Comparison of ENCODE assay signal across 18 cellular contexts in the genomic region with DNA sequence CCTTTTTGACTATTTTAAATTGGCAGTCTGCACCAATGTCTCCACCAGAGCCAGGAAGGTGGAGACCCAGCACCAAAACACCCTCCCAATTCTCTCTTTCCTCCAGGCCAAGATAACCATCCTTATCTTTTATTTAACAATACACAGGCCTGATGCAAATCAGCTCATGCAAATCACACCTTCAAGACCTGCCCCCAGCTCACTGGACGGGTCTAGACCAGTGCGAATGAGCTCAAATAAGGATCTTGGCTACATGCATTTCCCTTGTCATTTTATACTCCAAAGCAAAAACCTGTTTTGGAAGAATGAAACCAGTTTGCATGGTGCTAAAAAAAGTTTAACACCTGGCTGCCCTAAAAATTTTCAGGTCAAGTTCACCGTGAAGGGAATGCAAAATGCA.
"Had no signal": no experiment of that assay in that cellular context is flagged by ENCODE, and none has a peak within 500 bp of the region (broad histone marks: within the 10 kb centered on the region; RNA-seq: fewer than 3 reads in every experiment).

No MANE protein-coding gene starts in this region.

- H3K27ac Mint-ChIP-seq: activated CD8-positive, alpha-beta T cell treated with anti-CD3 and anti-CD28 coated beads for 36 hours; activated naive CD4-positive, alpha-beta T cell treated with anti-CD3 and anti-CD28 coated beads for 36 hours; effector memory CD8-positive, alpha-beta T cell; stimulated activated memory B cell treated with anti-CD40 and anti-IgM and Interleukin-4, amounts not matched to agents 10 μg/mL and 1 μg/mL and 100 μg/mL, for 72 hours had no signal

- H3K27me3 Mint-ChIP-seq: activated CD8-positive, alpha-beta T cell treated with anti-CD3 and anti-CD28 coated beads for 36 hours; effector memory CD8-positive, alpha-beta T cell; stimulated activated memory B cell treated with anti-CD40 and anti-IgM and Interleukin-4, amounts not matched to agents 10 μg/mL and 1 μg/mL and 100 μg/mL, for 72 hours had no signal

- H3K27ac ChIP-seq: body of pancreas, epithelial cell of prostate, hepatocyte, spleen, thyroid gland had no signal

- H3K4me1 Mint-ChIP-seq: stimulated activated memory B cell treated with anti-CD40 and anti-IgM and Interleukin-4, amounts not matched to agents 10 μg/mL and 1 μg/mL and 100 μg/mL, for 72 hours had no signal

- H3K4me2 ChIP-seq: hepatocyte had no signal

- H3K4me1 ChIP-seq: body of pancreas had no signal

- H3K4me3 ChIP-seq: body of pancreas, hepatocyte, spleen, thyroid gland had no signal

- ATAC-seq: activated CD8-positive, alpha-beta T cell treated with anti-CD3 and anti-CD28 coated beads for 36 hours; body of pancreas; effector memory CD8-positive, alpha-beta T cell; naive thymus-derived CD8-positive, alpha-beta T cell; stimulated activated memory B cell treated with anti-CD40 and anti-IgM and Interleukin-4, amounts not matched to agents 10 μg/mL and 1 μg/mL and 100 μg/mL, for 72 hours had no signal

- H3K27me3 ChIP-seq: body of pancreas, hepatocyte, spleen, thyroid gland had no signal

- H3K36me3 Mint-ChIP-seq: stimulated activated memory B cell treated with anti-CD40 and anti-IgM and Interleukin-4, amounts not matched to agents 10 μg/mL and 1 μg/mL and 100 μg/mL, for 72 hours had no signal

- H3K79me2 ChIP-seq: hepatocyte had no signal

- DNase-seq: activated CD4-positive, alpha-beta T cell treated with anti-CD3 and anti-CD28 coated beads for 48 hours; activated CD4-positive, CD25-positive, alpha-beta regulatory T cell; activated CD8-positive, alpha-beta T cell treated with anti-CD3 and anti-CD28 coated beads for 36 hours; activated naive CD4-positive, alpha-beta T cell treated with anti-CD3 and anti-CD28 coated beads for 36 hours; activated T-cell treated with anti-CD3 and anti-CD28 coated beads, Interleukin-2, amount 50 U/mL, for 1 hour; body of pancreas; caudate nucleus; effector memory CD8-positive, alpha-beta T cell; foreskin fibroblast; mesenchymal stem cell; naive thymus-derived CD8-positive, alpha-beta T cell; retina; spleen; stimulated activated CD4-positive, alpha-beta T cell treated with anti-CD3 and anti-CD28 coated beads, Interleukin-4, amount 100 ng/mL, for 4 hours had no signal

- H3K9me3 Mint-ChIP-seq: activated CD8-positive, alpha-beta T cell treated with anti-CD3 and anti-CD28 coated beads for 36 hours; activated naive CD4-positive, alpha-beta T cell treated with anti-CD3 and anti-CD28 coated beads for 36 hours; effector memory CD8-positive, alpha-beta T cell; naive thymus-derived CD8-positive, alpha-beta T cell; stimulated activated memory B cell treated with anti-CD40 and anti-IgM and Interleukin-4, amounts not matched to agents 10 μg/mL and 1 μg/mL and 100 μg/mL, for 72 hours had no signal

- H3K36me3 ChIP-seq: spleen, thyroid gland had no signal

- H3K4me3 Mint-ChIP-seq: activated CD8-positive, alpha-beta T cell treated with anti-CD3 and anti-CD28 coated beads for 36 hours; activated naive CD4-positive, alpha-beta T cell treated with anti-CD3 and anti-CD28 coated beads for 36 hours; effector memory CD8-positive, alpha-beta T cell; naive thymus-derived CD8-positive, alpha-beta T cell; stimulated activated memory B cell treated with anti-CD40 and anti-IgM and Interleukin-4, amounts not matched to agents 10 μg/mL and 1 μg/mL and 100 μg/mL, for 72 hours had no signal
